Comparison of ENCODE assay signal across 31 cellular contexts in genomic region chr6:142225115-142225514, GRCh38.
"Had no signal": no experiment of that assay in that cellular context is flagged by ENCODE, and none has a peak within 500 bp of the region (broad histone marks: within the 10 kb centered on the region; RNA-seq: fewer than 3 reads in every experiment).

No MANE protein-coding gene starts in this region.

- H3K27ac Mint-ChIP-seq: activated B cell treated with CpG ODN at 0.5 μM for 24 hours; activated CD4-positive, alpha-beta memory T cell treated with anti-CD3 and anti-CD28 coated beads for 36 hours; activated naive CD4-positive, alpha-beta T cell treated with anti-CD3 and anti-CD28 coated beads, Interleukin-2, amount 10 ng/mL, durations not matched to agents 7 days and 5 days; activated naive CD8-positive, alpha-beta T cell; activated naive CD8-positive, alpha-beta T cell treated with anti-CD3 and anti-CD28 coated beads, Interleukin-2, amount 50 U/mL, for 24 hours; brain had no signal

- DNase-seq: activated B cell treated with CpG ODN at 0.5 μM for 24 hours; activated CD4-positive, alpha-beta memory T cell treated with anti-CD3 and anti-CD28 coated beads for 36 hours; activated CD4-positive, alpha-beta T cell treated with anti-CD3 and anti-CD28 coated beads for 4 hours; activated CD4-positive, alpha-beta T cell treated with anti-CD3 and anti-CD28 coated beads, Interleukin-2, amount 50 U/mL, for 1 hour; activated CD4-positive, CD25-positive, alpha-beta regulatory T cell treated with anti-CD3 and anti-CD28 coated beads, Interleukin-2, amount 50 U/mL, for 72 hours; activated CD8-positive, alpha-beta memory T cell treated with anti-CD3 and anti-CD28 coated beads, Interleukin-2, amount 50 U/mL, for 4 hours; activated effector memory CD4-positive, alpha-beta T cell treated with Interleukin-2 at 50 U/mL for 16 hours; activated naive CD4-positive, alpha-beta T cell treated with anti-CD3 and anti-CD28 coated beads, Interleukin-2, amount 10 ng/mL, durations not matched to agents 7 days and 5 days; activated naive CD8-positive, alpha-beta T cell treated with anti-CD3 and anti-CD28 coated beads, Interleukin-2, amount 50 U/mL, for 24 hours; activated T-cell treated with anti-CD3 and anti-CD28 coated beads, Interleukin-2, amount 50 U/mL, for 48 hours; anterior cingulate cortex; caudate nucleus; Karpas-422; KBM-7; NCI-H1436; NCI-H1694; NCI-H1930; NCI-H2081 treated with DMSO at 0.1 percent for 48 hours; NCI-H226; NCI-H446 treated with DMSO at 0.1 percent for 48 hours; NCI-H524; SIG-M5; SW 1271; T-helper 1 cell; T-helper 9 cell had no signal

- H3K27me3 Mint-ChIP-seq: activated B cell treated with CpG ODN at 0.5 μM for 24 hours; activated CD4-positive, alpha-beta memory T cell treated with anti-CD3 and anti-CD28 coated beads for 36 hours; activated naive CD4-positive, alpha-beta T cell treated with anti-CD3 and anti-CD28 coated beads, Interleukin-2, amount 10 ng/mL, durations not matched to agents 7 days and 5 days; activated naive CD8-positive, alpha-beta T cell; activated naive CD8-positive, alpha-beta T cell treated with anti-CD3 and anti-CD28 coated beads, Interleukin-2, amount 50 U/mL, for 24 hours had no signal

- H3K27ac ChIP-seq: RWPE1, VCaP had no signal

- ATAC-seq: activated naive CD8-positive, alpha-beta T cell treated with anti-CD3 and anti-CD28 coated beads, Interleukin-2, amount 50 U/mL, for 24 hours; Right ventricle myocardium inferior; SK-N-SH treated with all-trans-retinoic acid at 6 μM for 48 hours had no signal

- H3K36me3 Mint-ChIP-seq: activated naive CD8-positive, alpha-beta T cell; brain had no signal

- H3K4me3 Mint-ChIP-seq: activated B cell treated with CpG ODN at 0.5 μM for 24 hours; activated CD4-positive, alpha-beta memory T cell treated with anti-CD3 and anti-CD28 coated beads for 36 hours; activated naive CD4-positive, alpha-beta T cell treated with anti-CD3 and anti-CD28 coated beads, Interleukin-2, amount 10 ng/mL, durations not matched to agents 7 days and 5 days; activated naive CD8-positive, alpha-beta T cell; activated naive CD8-positive, alpha-beta T cell treated with anti-CD3 and anti-CD28 coated beads, Interleukin-2, amount 50 U/mL, for 24 hours; brain had no signal

- H3K4me1 Mint-ChIP-seq: activated B cell treated with CpG ODN at 0.5 μM for 24 hours; activated naive CD4-positive, alpha-beta T cell treated with anti-CD3 and anti-CD28 coated beads, Interleukin-2, amount 10 ng/mL, durations not matched to agents 7 days and 5 days; activated naive CD8-positive, alpha-beta T cell treated with anti-CD3 and anti-CD28 coated beads, Interleukin-2, amount 50 U/mL, for 24 hours; brain had no signal
